35 cellular contexts compared by ENCODE assay signal in genomic region chr11:130282111-130282510, GRCh38.
"Had no signal": no experiment of that assay in that cellular context is flagged by ENCODE, and none has a peak within 500 bp of the region (broad histone marks: within the 10 kb centered on the region; RNA-seq: fewer than 3 reads in every experiment).

No MANE protein-coding gene starts in this region.

- H3K36me3 ChIP-seq: adrenal gland, brain microvascular endothelial cell, breast epithelium had no signal

- H3K27ac Mint-ChIP-seq: activated B cell treated with CpG ODN at 0.5 μM for 24 hours; activated CD4-positive, alpha-beta memory T cell treated with anti-CD3 and anti-CD28 coated beads for 36 hours; activated CD4-positive, alpha-beta T cell treated with anti-CD3 and anti-CD28 coated beads, Interleukin-2, amount 10 ng/mL, durations not matched to agents 24 days and 14 days; activated CD8-positive, alpha-beta T cell treated with anti-CD3 and anti-CD28 coated beads for 36 hours; activated naive CD4-positive, alpha-beta T cell treated with anti-CD3 and anti-CD28 coated beads for 36 hours; activated naive CD4-positive, alpha-beta T cell treated with anti-CD3 and anti-CD28 coated beads, Interleukin-2, amount 50 U/mL, for 72 hours; activated naive CD8-positive, alpha-beta T cell treated with anti-CD3 and anti-CD28 coated beads for 36 hours; activated T-cell treated with anti-CD3 and anti-CD28 coated beads, Interleukin-2, amount 50 U/mL, for 72 hours; activated T-helper 1 cell treated with anti-CD3 and anti-CD28 coated beads, Interleukin-12 subunit alpha, Interleukin-12 subunit beta, Interleukin-2, Interleukin-4 antibody, amounts not matched to agents 30 ng/mL and 10 ng/mL and 1 ng/mL, durations not matched to agents 14 hours and 24 hours and 36 hours; activated T-helper 17 cell treated with anti-CD3 and anti-CD28 coated beads, Interleukin-2, amount 50 U/mL, for 72 hours; T-helper 1 cell treated with Interleukin-12 subunit alpha and Interleukin-12 subunit beta and Interleukin-4 antibody, amounts not matched to agents 30 μg/mL and 1 μg/mL, for 36 hours; T-helper 2 cell treated with Interferon-gamma antibody and Interleukin-4, amounts not matched to agents 5 μg/mL and 100 μg/mL, for 36 hours had no signal

- H3K27me3 Mint-ChIP-seq: activated B cell treated with CpG ODN at 0.5 μM for 24 hours; activated CD4-positive, alpha-beta memory T cell treated with anti-CD3 and anti-CD28 coated beads for 36 hours; activated CD4-positive, alpha-beta T cell treated with anti-CD3 and anti-CD28 coated beads, Interleukin-2, amount 10 ng/mL, durations not matched to agents 24 days and 14 days; activated CD8-positive, alpha-beta T cell treated with anti-CD3 and anti-CD28 coated beads for 36 hours; activated naive CD8-positive, alpha-beta T cell treated with anti-CD3 and anti-CD28 coated beads for 36 hours; activated T-helper 17 cell treated with anti-CD3 and anti-CD28 coated beads, Interleukin-2, amount 50 U/mL, for 72 hours had no signal

- H3K27me3 ChIP-seq: adrenal gland, body of pancreas, brain microvascular endothelial cell, breast epithelium had no signal

- H3K4me3 Mint-ChIP-seq: activated B cell treated with CpG ODN at 0.5 μM for 24 hours; activated CD4-positive, alpha-beta memory T cell treated with anti-CD3 and anti-CD28 coated beads for 36 hours; activated CD4-positive, alpha-beta T cell treated with anti-CD3 and anti-CD28 coated beads, Interleukin-2, amount 10 ng/mL, durations not matched to agents 24 days and 14 days; activated CD8-positive, alpha-beta T cell treated with anti-CD3 and anti-CD28 coated beads for 36 hours; activated naive CD4-positive, alpha-beta T cell treated with anti-CD3 and anti-CD28 coated beads for 36 hours; activated naive CD8-positive, alpha-beta T cell treated with anti-CD3 and anti-CD28 coated beads for 36 hours; activated T-cell treated with anti-CD3 and anti-CD28 coated beads, Interleukin-2, amount 50 U/mL, for 4 hours; activated T-cell treated with anti-CD3 and anti-CD28 coated beads, Interleukin-2, amount 50 U/mL, for 72 hours; activated T-helper 1 cell treated with anti-CD3 and anti-CD28 coated beads, Interleukin-12 subunit alpha, Interleukin-12 subunit beta, Interleukin-2, Interleukin-4 antibody, amounts not matched to agents 30 ng/mL and 10 ng/mL and 1 ng/mL, durations not matched to agents 14 hours and 24 hours and 36 hours; activated T-helper 17 cell treated with anti-CD3 and anti-CD28 coated beads, Interleukin-2, amount 50 U/mL, for 72 hours; T-helper 1 cell treated with Interleukin-12 subunit alpha and Interleukin-12 subunit beta and Interleukin-4 antibody, amounts not matched to agents 30 μg/mL and 1 μg/mL, for 36 hours; T-helper 2 cell treated with Interferon-gamma antibody and Interleukin-4, amounts not matched to agents 5 μg/mL and 100 μg/mL, for 36 hours had no signal

- H3K27ac ChIP-seq: adrenal gland, body of pancreas, brain microvascular endothelial cell, breast epithelium, VCaP had no signal

- ATAC-seq: activated CD8-positive, alpha-beta T cell treated with anti-CD3 and anti-CD28 coated beads for 36 hours; activated naive CD4-positive, alpha-beta T cell treated with anti-CD3 and anti-CD28 coated beads, Interleukin-2, amount 50 U/mL, for 72 hours; activated T-cell treated with anti-CD3 and anti-CD28 coated beads, Interleukin-2, amount 50 U/mL, for 4 hours; activated T-cell treated with anti-CD3 and anti-CD28 coated beads, Interleukin-2, amount 50 U/mL, for 72 hours; activated T-helper 17 cell treated with anti-CD3 and anti-CD28 coated beads, Interleukin-2, amount 50 U/mL, for 72 hours; body of pancreas had no signal

- H3K4me1 ChIP-seq: adrenal gland, body of pancreas, breast epithelium had no signal

- H3K4me3 ChIP-seq: adrenal gland, body of pancreas, breast epithelium had no signal

- DNase-seq: activated B cell treated with CpG ODN at 0.5 μM for 24 hours; activated CD4-positive, alpha-beta memory T cell treated with anti-CD3 and anti-CD28 coated beads for 36 hours; activated CD4-positive, alpha-beta T cell treated with anti-CD3 and anti-CD28 coated beads for 4 hours; activated CD4-positive, alpha-beta T cell treated with anti-CD3 and anti-CD28 coated beads, Interleukin-2, amount 10 ng/mL, durations not matched to agents 24 days and 14 days; activated CD4-positive, alpha-beta T cell treated with anti-CD3 and anti-CD28 coated beads, Interleukin-2, amount 50 U/mL, for 1 hour; activated CD4-positive, alpha-beta T cell treated with anti-CD3 and anti-CD28 coated beads, Interleukin-2, amount 50 U/mL, for 4 hours; activated CD4-positive, CD25-positive, alpha-beta regulatory T cell treated with anti-CD3 and anti-CD28 coated beads, Interleukin-2, amount 50 U/mL, for 72 hours; activated CD8-positive, alpha-beta memory T cell treated with anti-CD3 and anti-CD28 coated beads, Interleukin-2, amount 50 U/mL, for 4 hours; activated CD8-positive, alpha-beta T cell treated with anti-CD3 and anti-CD28 coated beads for 36 hours; activated effector memory CD4-positive, alpha-beta T cell treated with anti-CD3 and anti-CD28 coated beads, Interleukin-2, amount 50 U/mL, for 16 hours; activated gamma-delta T cell treated with Interleukin-2 at 50 U/mL for 16 hours; activated naive CD4-positive, alpha-beta T cell; activated naive CD4-positive, alpha-beta T cell treated with anti-CD3 and anti-CD28 coated beads for 36 hours; activated naive CD4-positive, alpha-beta T cell treated with anti-CD3 and anti-CD28 coated beads, Interleukin-2, amount 50 U/mL, for 16 hours; activated naive CD8-positive, alpha-beta T cell treated with anti-CD3 and anti-CD28 coated beads for 36 hours; activated T-cell treated with anti-CD3 and anti-CD28 coated beads for 4 hours; activated T-cell treated with anti-CD3 and anti-CD28 coated beads, Interleukin-2, amount 50 U/mL, for 1 hour; activated T-cell treated with anti-CD3 and anti-CD28 coated beads, Interleukin-2, amount 50 U/mL, for 4 hours; activated T-cell treated with anti-CD3 and anti-CD28 coated beads, Interleukin-2, amount 50 U/mL, for 72 hours; adrenal gland; amniotic stem cell; aorta; body of pancreas; brain microvascular endothelial cell; central memory CD4-positive, alpha-beta T cell; T-helper 1 cell; T-helper 2 cell; T-helper 9 cell had no signal
